9 cellular contexts compared by ENCODE assay signal in genomic region chr12:102740157-102741032, GRCh38.
DNase-seq lines count a peak whose midpoint lies in the region; ATAC-seq and TF ChIP-seq lines count a peak whose summit lies in the region.
"Had no signal": no experiment of that assay in that cellular context is flagged by ENCODE, and none has a peak within 500 bp of the region (broad histone marks: within the 10 kb centered on the region; RNA-seq: fewer than 3 reads in every experiment).

No MANE protein-coding gene starts in this region.

- no peaks in the 10 kb centered on the region for H3K4me1 ChIP-seq in DOHH2 (ENCODE audit: control insufficient read depth, low read length)
- no peaks in the 10 kb centered on the region for H3K4me1 ChIP-seq in esophagus muscularis mucosa

- no peaks in the 10 kb centered on the region for H3K27me3 Mint-ChIP-seq in WTC11 (ENCODE audit: low read depth)
- H3K27me3 Mint-ChIP-seq in mesothelial cell of epicardium (ENCODE audit: low read depth) = no peaks in the 10 kb centered on the region
- H3K27me3 Mint-ChIP-seq: activated CD4-positive, alpha-beta T cell treated with anti-CD3 and anti-CD28 coated beads, Interleukin-2, amount 10 ng/mL, durations not matched to agents 24 days and 14 days had no signal

- TF ChIP-seq EP300 in esophagus muscularis mucosa (IDR thresholded peaks at IDR 0.05) = no peak

- H3F3A ChIP-seq in DOHH2 (ENCODE audit: control insufficient read depth, insufficient read depth) = no peaks in the 10 kb centered on the region

- H4K20me1 ChIP-seq in DOHH2 (ENCODE audit: control insufficient read depth, insufficient read depth, low read depth, low read length) = no peaks in the 10 kb centered on the region

- TF ChIP-seq CTCF in DOHH2 (IDR thresholded peaks at IDR 0.05; ENCODE audit: low read depth, low read length, poor library complexity, severe bottlenecking) (peak; percentile 38), LNCAP (IDR thresholded peaks at IDR 0.05) (peak; percentile 63; the same call in 1 of the 2 replicates), WTC11 (IDR thresholded peaks at IDR 0.05) (no peak), mesothelial cell of epicardium (IDR thresholded peaks at IDR 0.05; ENCODE audit: unreplicated experiment) (peak; percentile 59), esophagus muscularis mucosa (IDR thresholded peaks at IDR 0.05) (no peak)

- H3K4me3 Mint-ChIP-seq in WTC11 (no peak overlapping the region), mesothelial cell of epicardium (no peak overlapping the region)
- H3K4me3 Mint-ChIP-seq: activated CD4-positive, alpha-beta T cell treated with anti-CD3 and anti-CD28 coated beads, Interleukin-2, amount 10 ng/mL, durations not matched to agents 24 days and 14 days had no signal

- H3K36me3 Mint-ChIP-seq in WTC11 (peaks cover 9% of the 10 kb centered on the region), mesothelial cell of epicardium (no peaks in the 10 kb centered on the region)

- H3K4me2 ChIP-seq in DOHH2 (ENCODE audit: low read length) = no peak overlapping the region

- H3K9me3 ChIP-seq in DOHH2 (ENCODE audit: control insufficient read depth, insufficient read depth, low read length) (no peaks in the 10 kb centered on the region), esophagus muscularis mucosa (no peaks in the 10 kb centered on the region)

- H3K4me1 Mint-ChIP-seq in WTC11 = no peaks in the 10 kb centered on the region
- H3K4me1 Mint-ChIP-seq in mesothelial cell of epicardium = peaks cover 13% of the 10 kb centered on the region

- DNase-seq in WTC11 (ENCODE audit: low spot score) = no peak
- DNase-seq in mesothelial cell of epicardium (ENCODE audit: low spot score in 2 of 2, unreplicated experiment in 2 of 2) = no peak
- DNase-seq in activated CD4-positive, alpha-beta T cell treated with anti-CD3 and anti-CD28 coated beads for 1 hour = no peak
- no peak for DNase-seq in esophagus muscularis mucosa (ENCODE audit: extremely low spot score)
- DNase-seq: activated CD4-positive, alpha-beta T cell treated with anti-CD3 and anti-CD28 coated beads, Interleukin-2, amount 10 ng/mL, durations not matched to agents 24 days and 14 days had no signal

- H3K36me3 ChIP-seq in DOHH2 (ENCODE audit: control insufficient read depth, low read length) (no peaks in the 10 kb centered on the region), esophagus muscularis mucosa (no peaks in the 10 kb centered on the region)

- POLR2A ChIA-PET in WTC11 (lab: Charles Lee) = no interaction called here

- CTCF ChIA-PET in WTC11 (lab: Charles Lee) = interaction anchor here (0.5 to 2.5 kb wide), 6 partner anchors 37 to 230 kb away, joined by 3 to 12 read pairs (median 5); no protein-coding TSS in a partner anchor

- H3K9me3 Mint-ChIP-seq in WTC11 (peaks cover 21% of the 10 kb centered on the region), mesothelial cell of epicardium (peaks cover 10% of the 10 kb centered on the region)
- H3K9me3 Mint-ChIP-seq: activated CD4-positive, alpha-beta T cell treated with anti-CD3 and anti-CD28 coated beads, Interleukin-2, amount 10 ng/mL, durations not matched to agents 24 days and 14 days had no signal

- ATAC-seq in WTC11 (peak; percentile 71), GM18861 (IDR thresholded peaks at IDR 0.05; ENCODE audit: unreplicated experiment) (no peak), HG03439 (IDR thresholded peaks at IDR 0.05; ENCODE audit: unreplicated experiment) (no peak)

- no peak overlapping the region for H3K4me3 ChIP-seq in DOHH2 (ENCODE audit: low read length)
- no peak overlapping the region for H3K4me3 ChIP-seq in esophagus muscularis mucosa

- H3K27ac Mint-ChIP-seq in WTC11 (no peak overlapping the region), mesothelial cell of epicardium (peak overlapping the region; percentile 93)
- H3K27ac Mint-ChIP-seq: activated CD4-positive, alpha-beta T cell treated with anti-CD3 and anti-CD28 coated beads, Interleukin-2, amount 10 ng/mL, durations not matched to agents 24 days and 14 days had no signal

- H3K9me2 ChIP-seq in DOHH2 (replicated peaks; ENCODE audit: control insufficient read depth, low read length) = no peaks in the 10 kb centered on the region

- no peaks in the 10 kb centered on the region for H3K27me3 ChIP-seq in DOHH2 (ENCODE audit: control insufficient read depth, low read length)
- H3K27me3 ChIP-seq in esophagus muscularis mucosa = no peaks in the 10 kb centered on the region

- intact Hi-C loops in esophagus muscularis mucosa (cut with DNase I) = no loop called here

- H3K27ac ChIP-seq in DOHH2 (ENCODE audit: low read depth, low read length) (no peak overlapping the region), esophagus muscularis mucosa (replicated peaks in 1 of 4) (no peak overlapping the region)

- 34% methylated on average over 3 of the region's 3 CpGs for WGBS in esophagus muscularis mucosa

- no peaks in the 10 kb centered on the region for H3K79me2 ChIP-seq in DOHH2 (ENCODE audit: control insufficient read depth, low read length)

- TF ChIP-seq POLR2A in esophagus muscularis mucosa (IDR thresholded peaks at IDR 0.05; ENCODE audit: low read depth) = no peak

TF ChIP-seq in WTC11, 78 proteins besides CTCF, POLR2A, EP300 and RAD21:
- TF ChIP-seq NR3C1 (CRISPR knock-in tag; conservative IDR thresholded peaks at IDR 0.05; ENCODE audit: low read depth) = no peak

Comparison
In these comparisons a context has a peak if more than half of its experiments do, and no peak if none do; other contexts are left out.
1. CTCF ChIP-seq: peak in DOHH2 (single experiment), LNCAP (single experiment) and mesothelial cell of epicardium (single experiment); none in WTC11 (single experiment) and esophagus muscularis mucosa (0 of 3).